In genomic region chr9:3879731-3880493, GRCh38 we compare ENCODE assay signal across 10 cellular contexts.
DNase-seq lines count a peak whose midpoint lies in the region; ATAC-seq and TF ChIP-seq lines count a peak whose summit lies in the region.
"Had no signal": no experiment of that assay in that cellular context is flagged by ENCODE, and none has a peak within 500 bp of the region (broad histone marks: within the 10 kb centered on the region; RNA-seq: fewer than 3 reads in every experiment).

No MANE protein-coding gene starts in this region.

- H3K4me3 Mint-ChIP-seq in nephron (no peak overlapping the region), chondrocyte (ENCODE audit: unreplicated experiment) (no peak overlapping the region)

- DNase-seq in DMS79 treated with DMSO at 0.1 percent for 48 hours (lab: John Stamatoyannopoulos, UW) = peak; percentile 88
- peak; percentile 56 to 88 for DNase-seq in NCI-H2081 (lab: John Stamatoyannopoulos, UW)
- DNase-seq in activated gamma-delta T cell treated with Interleukin-2 at 50 U/mL for 16 hours = no peak
- no peak for DNase-seq in chondrocyte (ENCODE audit: low spot score)
- DNase-seq: NCI-H146; stimulated activated naive CD8-positive, alpha-beta T cell treated with anti-CD3 and anti-CD28 coated beads, Interleukin-15, Interleukin-2, amounts not matched to agents 100 U/mL and 50 U/mL, for 24 hours had no signal

- ATAC-seq in SK-N-SH treated with all-trans-retinoic acid at 6 μM for 48 hours (peak; percentile 11; the same call in 1 of the 3 replicates), GM18909 (IDR thresholded peaks at IDR 0.05; ENCODE audit: poor library complexity, unreplicated experiment) (no peak), HG03432 (IDR thresholded peaks at IDR 0.05; ENCODE audit: unreplicated experiment) (no peak)
- ATAC-seq: stimulated activated naive CD8-positive, alpha-beta T cell treated with anti-CD3 and anti-CD28 coated beads, Interleukin-15, Interleukin-2, amounts not matched to agents 100 U/mL and 50 U/mL, for 24 hours had no signal

- TF ChIP-seq CTCF in nephron (IDR thresholded peaks at IDR 0.05; ENCODE audit: unreplicated experiment in 3 of 3) = no peak
- TF ChIP-seq CTCF in chondrocyte (IDR thresholded peaks at IDR 0.05) = no peak

- H3K4me1 Mint-ChIP-seq in nephron (peaks cover 18% of the 10 kb centered on the region), chondrocyte (ENCODE audit: low read depth) (peaks cover 37% of the 10 kb centered on the region)

- H3K27ac Mint-ChIP-seq in nephron = peak overlapping the region; percentile 11 to 52 (median 25)
- no peak overlapping the region for H3K27ac Mint-ChIP-seq in chondrocyte (ENCODE audit: unreplicated experiment)

- H3K9me3 Mint-ChIP-seq in nephron (no peaks in the 10 kb centered on the region), chondrocyte (ENCODE audit: low read depth) (peaks cover 2% of the 10 kb centered on the region)

- H3K36me3 Mint-ChIP-seq in nephron (ENCODE audit: low read depth) (peaks cover 6% of the 10 kb centered on the region), chondrocyte (ENCODE audit: low read depth) (peaks cover 6% of the 10 kb centered on the region)

- no peaks in the 10 kb centered on the region for H3K27me3 Mint-ChIP-seq in nephron (ENCODE audit: low read depth)
- H3K27me3 Mint-ChIP-seq in chondrocyte (ENCODE audit: low read depth) = no peaks in the 10 kb centered on the region

TF ChIP-seq in SK-N-SH treated with all-trans-retinoic acid at 6 μM for 48 hours, 23 proteins besides CTCF, POLR2A, EP300 and RAD21:
- TF ChIP-seq PPARA (CRISPR knock-in tag; IDR thresholded peaks at IDR 0.05; ENCODE audit: borderline replicate concordance) (no peak), CSDC2 (CRISPR knock-in tag; IDR thresholded peaks at IDR 0.05) (no peak), GLIS3 (CRISPR knock-in tag; IDR thresholded peaks at IDR 0.05) (no peak), SNAI2 (CRISPR knock-in tag; IDR thresholded peaks at IDR 0.05) (no peak), ZNF8 (CRISPR knock-in tag; IDR thresholded peaks at IDR 0.05) (no peak), ARNTL (CRISPR knock-in tag; IDR thresholded peaks at IDR 0.05; ENCODE audit: borderline replicate concordance, low read depth) (no peak), BACH2 (CRISPR knock-in tag; IDR thresholded peaks at IDR 0.05; ENCODE audit: borderline replicate concordance) (no peak), ZFP3 (CRISPR knock-in tag; IDR thresholded peaks at IDR 0.05) (no peak), OSR1 (CRISPR knock-in tag; IDR thresholded peaks at IDR 0.05) (no peak)
- TF ChIP-seq, protein P1, sequence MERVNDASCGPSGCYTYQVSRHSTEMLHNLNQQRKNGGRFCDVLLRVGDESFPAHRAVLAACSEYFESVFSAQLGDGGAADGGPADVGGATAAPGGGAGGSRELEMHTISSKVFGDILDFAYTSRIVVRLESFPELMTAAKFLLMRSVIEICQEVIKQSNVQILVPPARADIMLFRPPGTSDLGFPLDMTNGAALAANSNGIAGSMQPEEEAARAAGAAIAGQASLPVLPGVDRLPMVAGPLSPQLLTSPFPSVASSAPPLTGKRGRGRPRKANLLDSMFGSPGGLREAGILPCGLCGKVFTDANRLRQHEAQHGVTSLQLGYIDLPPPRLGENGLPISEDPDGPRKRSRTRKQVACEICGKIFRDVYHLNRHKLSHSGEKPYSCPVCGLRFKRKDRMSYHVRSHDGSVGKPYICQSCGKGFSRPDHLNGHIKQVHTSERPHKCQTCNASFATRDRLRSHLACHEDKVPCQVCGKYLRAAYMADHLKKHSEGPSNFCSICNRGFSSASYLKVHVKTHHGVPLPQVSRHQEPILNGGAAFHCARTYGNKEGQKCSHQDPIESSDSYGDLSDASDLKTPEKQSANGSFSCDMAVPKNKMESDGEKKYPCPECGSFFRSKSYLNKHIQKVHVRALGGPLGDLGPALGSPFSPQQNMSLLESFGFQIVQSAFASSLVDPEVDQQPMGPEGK (CRISPR knock-in tag; IDR thresholded peaks at IDR 0.05; ENCODE audit: borderline replicate concordance) = no peak
- TF ChIP-seq, protein P2, sequence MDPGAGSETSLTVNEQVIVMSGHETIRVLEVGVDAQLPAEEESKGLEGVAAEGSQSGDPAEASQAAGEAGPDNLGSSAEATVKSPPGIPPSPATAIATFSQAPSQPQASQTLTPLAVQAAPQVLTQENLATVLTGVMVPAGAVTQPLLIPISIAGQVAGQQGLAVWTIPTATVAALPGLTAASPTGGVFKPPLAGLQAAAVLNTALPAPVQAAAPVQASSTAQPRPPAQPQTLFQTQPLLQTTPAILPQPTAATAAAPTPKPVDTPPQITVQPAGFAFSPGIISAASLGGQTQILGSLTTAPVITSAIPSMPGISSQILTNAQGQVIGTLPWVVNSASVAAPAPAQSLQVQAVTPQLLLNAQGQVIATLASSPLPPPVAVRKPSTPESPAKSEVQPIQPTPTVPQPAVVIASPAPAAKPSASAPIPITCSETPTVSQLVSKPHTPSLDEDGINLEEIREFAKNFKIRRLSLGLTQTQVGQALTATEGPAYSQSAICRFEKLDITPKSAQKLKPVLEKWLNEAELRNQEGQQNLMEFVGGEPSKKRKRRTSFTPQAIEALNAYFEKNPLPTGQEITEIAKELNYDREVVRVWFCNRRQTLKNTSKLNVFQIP (CRISPR knock-in tag; IDR thresholded peaks at IDR 0.05; ENCODE audit: borderline replicate concordance, low read depth) = no peak
TF ChIP-seq in SK-N-SH treated with all-trans-retinoic acid at 6 μM for 48 hours: peak in this region for 0.

Comparison
In these comparisons a context has a peak if more than half of its experiments do, and no peak if none do; other contexts are left out.
1. DNase-seq: peak in DMS79 treated with DMSO at 0.1 percent for 48 hours (single experiment) and NCI-H2081 (2 of 2); none in activated gamma-delta T cell treated with Interleukin-2 at 50 U/mL for 16 hours (single experiment) and chondrocyte (single experiment).